8 cellular contexts compared by ENCODE assay signal in genomic region chr6:28490191-28490890, GRCh38. TPM values are rescaled to one million over a fixed set of nuclear protein-coding genes. Genes with fewer than 3 reads are reported as not detected.
A peak's percentile ranks its signal among the peaks of the same experiment; 100 is the strongest.
DNase-seq lines count a peak whose midpoint lies in the region; ATAC-seq and TF ChIP-seq lines count a peak whose summit lies in the region.

No MANE protein-coding gene starts in this region.

- H3K9me3 ChIP-seq in SK-N-SH (no peaks in the 10 kb centered on the region), stomach (peaks cover 0 to 8% (median 4%) of the 10 kb centered on the region in 4 donors)

- peaks cover 9% of the 10 kb centered on the region for H3K9me3 Mint-ChIP-seq in glutamatergic neuron (ENCODE audit: unreplicated experiment)

- no peak for TF ChIP-seq CTCF in SK-N-SH (IDR thresholded peaks at IDR 0.05)
- TF ChIP-seq CTCF in glutamatergic neuron (IDR thresholded peaks at IDR 0.05; ENCODE audit: partially characterized antibody, unreplicated experiment): no peak
- no peak for TF ChIP-seq CTCF in stomach (IDR thresholded peaks at IDR 0.05)

- no peaks in the 10 kb centered on the region for H3K79me2 ChIP-seq in SK-N-SH (ENCODE audit: insufficient read depth)

- 15% methylated on average over 21 of the region's 23 CpGs for WGBS in SK-N-SH (ENCODE audit: low lambda C conversion rate)
- 15 to 22% (median 19%) methylated on average over 23 of the region's 23 CpGs for WGBS in stomach, 5 donors

- peak overlapping the region; percentile 59 for H3K4me3 Mint-ChIP-seq in glutamatergic neuron (ENCODE audit: unreplicated experiment)

- no peak for TF ChIP-seq POLR2A in stomach (IDR thresholded peaks at IDR 0.05)

- no peak for TF ChIP-seq RAD21 in SK-N-SH (IDR thresholded peaks at IDR 0.05; ENCODE audit: low read length)

- no peak for TF ChIP-seq EP300 in SK-N-SH (IDR thresholded peaks at IDR 0.05; ENCODE audit: borderline replicate concordance in 1 of 2, low read depth in 1 of 2, low read length in 1 of 2)
- TF ChIP-seq EP300 in stomach (IDR thresholded peaks at IDR 0.05): no peak

- ATAC-seq in HG03378 (IDR thresholded peaks at IDR 0.05; ENCODE audit: unreplicated experiment): no peak

- no peaks in the 10 kb centered on the region for H4K20me1 ChIP-seq in SK-N-SH (ENCODE audit: insufficient read depth)

- no peak overlapping the region; a peak in 1 of 4 replicates for H3K27ac ChIP-seq in SK-N-SH (ENCODE audit: low read depth in 2 of 2, low read length in 1 of 2)
- peak overlapping the region in 2 of 5 donors; percentile 64 to 73 for H3K27ac ChIP-seq in stomach

- no peaks in the 10 kb centered on the region for H3K9me2 ChIP-seq in SK-N-SH

- POLR2A ChIA-PET in SK-N-SH (lab: Yijun Ruan, JAX): no interaction called here

- H3K36me3 ChIP-seq in SK-N-SH (replicated peaks in 1 of 2; ENCODE audit: control insufficient read depth in 1 of 2, insufficient read depth in 2 of 2, low read length in 1 of 2) (no peaks in the 10 kb centered on the region), stomach (no peaks in the 10 kb centered on the region)

- DNase-seq in activated CD4-positive, alpha-beta T cell treated with anti-CD3 and anti-CD28 coated beads for 48 hours: peak; percentile 35
- DNase-seq in activated CD4-positive, alpha-beta T cell treated with anti-CD3 and anti-CD28 coated beads, Interleukin-2, amount 50 U/mL, for 4 hours: no peak
- DNase-seq in SK-N-SH (peak; percentile 50), glutamatergic neuron (no peak), stomach (no peak), foreskin melanocyte (no peak), MV-4-11 (lab: John Stamatoyannopoulos, UW) (no peak)

- H3K4me1 Mint-ChIP-seq in glutamatergic neuron (ENCODE audit: low read depth, unreplicated experiment): peaks cover 5% of the 10 kb centered on the region

- intact Hi-C loops in stomach (cut with DNase I; ENCODE audit: low total_unique reads): no loop called here

- H3K4me2 ChIP-seq in SK-N-SH: peak overlapping the region; percentile 75

- CTCF ChIA-PET in SK-N-SH (lab: Yijun Ruan, JAX): interaction anchor here (1.4 kb wide), 1 partner anchor 135 kb away, joined by 3 read pairs; no protein-coding TSS in a partner anchor

- no peak overlapping the region for H3K27ac Mint-ChIP-seq in glutamatergic neuron (ENCODE audit: unreplicated experiment)

- H3K27me3 Mint-ChIP-seq in glutamatergic neuron (ENCODE audit: unreplicated experiment): no peaks in the 10 kb centered on the region

- peaks cover 5% of the 10 kb centered on the region for H3F3A ChIP-seq in SK-N-SH (replicated peaks; ENCODE audit: insufficient read depth)

- H3K9ac ChIP-seq in SK-N-SH: peak overlapping the region; percentile 53

- H3K27me3 ChIP-seq in SK-N-SH (ENCODE audit: insufficient read depth) (peaks cover 2% of the 10 kb centered on the region; the same call in 1 of the 2 replicates), stomach (peaks cover 0 to 83% (median 25%) of the 10 kb centered on the region in 3 donors)

- no peaks in the 10 kb centered on the region; a peak in 2 of 4 replicates for H3K4me1 ChIP-seq in SK-N-SH (ENCODE audit: control insufficient read depth in 1 of 2, insufficient read depth in 2 of 2, low read depth in 1 of 2, low read length in 1 of 2)
- peaks cover 0 to 16% (median 6%) of the 10 kb centered on the region in 4 donors for H3K4me1 ChIP-seq in stomach

- peak overlapping the region; percentile 90 for H2AFZ ChIP-seq in SK-N-SH (ENCODE audit: low read depth)

- H3K36me3 Mint-ChIP-seq in glutamatergic neuron (ENCODE audit: unreplicated experiment): no peaks in the 10 kb centered on the region

- H3K4me3 ChIP-seq in SK-N-SH (ENCODE audit: low read depth in 2 of 2, low read length in 1 of 2) (peak overlapping the region; percentile 58 to 70), stomach (peak overlapping the region; percentile 26 to 34 (median 30))

TF ChIP-seq in SK-N-SH, 30 proteins besides CTCF, POLR2A, EP300 and RAD21:
- no peak for TF ChIP-seq JUND (IDR thresholded peaks at IDR 0.05)
- TF ChIP-seq POLR2AphosphoS5 (IDR thresholded peaks at IDR 0.05; ENCODE audit: low read depth, low read length): no peak
- TF ChIP-seq ELF1 (IDR thresholded peaks at IDR 0.05): no peak
- TF ChIP-seq SIN3A (IDR thresholded peaks at IDR 0.05; ENCODE audit: borderline replicate concordance, low read depth, low read length): no peak
- TF ChIP-seq NFIC (IDR thresholded peaks at IDR 0.05; ENCODE audit: borderline replicate concordance): no peak
- no peak for TF ChIP-seq USF2 (IDR thresholded peaks at IDR 0.05; ENCODE audit: borderline replicate concordance, low read depth, low read length)
- TF ChIP-seq TEAD4 (IDR thresholded peaks at IDR 0.05; ENCODE audit: borderline replicate concordance, insufficient read depth): no peak
- TF ChIP-seq IRF3 (IDR thresholded peaks at IDR 0.05; ENCODE audit: low read depth, low read length): no peak
- TF ChIP-seq FOSL2 (IDR thresholded peaks at IDR 0.05; ENCODE audit: borderline replicate concordance, low read depth): no peak
- TF ChIP-seq RFX5 (IDR thresholded peaks at IDR 0.05; ENCODE audit: low read length): no peak
- no peak for TF ChIP-seq FOXM1 (IDR thresholded peaks at IDR 0.05; ENCODE audit: low read depth)
- TF ChIP-seq PBX3 (IDR thresholded peaks at IDR 0.05): no peak
- TF ChIP-seq MXI1 (IDR thresholded peaks at IDR 0.05; ENCODE audit: low read depth, low read length): no peak
- no peak for TF ChIP-seq TAF1 (IDR thresholded peaks at IDR 0.05; ENCODE audit: borderline replicate concordance, low read depth, low read length)
- no peak for TF ChIP-seq ZBTB33 (IDR thresholded peaks at IDR 0.05; ENCODE audit: borderline replicate concordance, low read depth)

RNA-seq across cellular contexts. Expression of gene GPX6, which starts 25.3 kb away (rescaled TPM):
- not detected in 2 replicates for polyA plus RNA-seq in SK-N-SH (2012; rRNA removed)
- not detected in 2 replicates for polyA plus RNA-seq in SK-N-SH (2012; cell fraction: cytosol; rRNA removed)
- not detected in 2 replicates for polyA plus RNA-seq in SK-N-SH (2012; cell fraction: nucleus; rRNA removed)
- total RNA-seq in glutamatergic neuron (ENCODE audit: unreplicated experiment): not detected
- total RNA-seq in stomach: not detected
- polyA plus RNA-seq in stomach: not detected

RNA-seq across cellular contexts. Expression of gene GPX5, which starts 35.3 kb away (rescaled TPM):
- polyA plus RNA-seq in SK-N-SH (2012; rRNA removed) (not detected in 2 replicates), stomach (not detected)
- not detected in 2 replicates for polyA plus RNA-seq in SK-N-SH (2012; cell fraction: cytosol; rRNA removed)
- polyA plus RNA-seq in SK-N-SH (2012; cell fraction: nucleus; rRNA removed): not detected in 2 replicates
- total RNA-seq in glutamatergic neuron (ENCODE audit: unreplicated experiment) (not detected), stomach (not detected)

RNA-seq across cellular contexts. Expression of gene ZSCAN23, which starts 47.0 kb away (rescaled TPM):
- polyA plus RNA-seq in SK-N-SH (2012; rRNA removed) (2.0 and 2.1 TPM in 2 replicates), stomach (under 1 TPM in 2 of 3 donors, not detected in 1; 0.23 to 0.75 TPM)
- polyA plus RNA-seq in SK-N-SH (2012; cell fraction: cytosol; rRNA removed): 1.5 and 1.6 TPM in 2 replicates
- polyA plus RNA-seq in SK-N-SH (2012; cell fraction: nucleus; rRNA removed): 2.8 and 4.1 TPM in 2 replicates
- total RNA-seq in glutamatergic neuron (ENCODE audit: unreplicated experiment) (18.2 TPM), stomach (1 to 10 TPM in 1 of 5 donors, under 1 TPM in 1, not detected in 3; 0.58 to 5.3 TPM)

Comparison
In these comparisons a context has a peak if more than half of its experiments do, and no peak if none do; other contexts are left out.
1. DNase-seq: peak in activated CD4-positive, alpha-beta T cell treated with anti-CD3 and anti-CD28 coated beads for 48 hours (single experiment) and SK-N-SH (single experiment); none in activated CD4-positive, alpha-beta T cell treated with anti-CD3 and anti-CD28 coated beads, Interleukin-2, amount 50 U/mL, for 4 hours (0 of 2), glutamatergic neuron (single experiment), stomach (single experiment), foreskin melanocyte (single experiment) and MV-4-11 (single experiment).